9 cellular contexts compared by ENCODE assay signal in the genomic region with DNA sequence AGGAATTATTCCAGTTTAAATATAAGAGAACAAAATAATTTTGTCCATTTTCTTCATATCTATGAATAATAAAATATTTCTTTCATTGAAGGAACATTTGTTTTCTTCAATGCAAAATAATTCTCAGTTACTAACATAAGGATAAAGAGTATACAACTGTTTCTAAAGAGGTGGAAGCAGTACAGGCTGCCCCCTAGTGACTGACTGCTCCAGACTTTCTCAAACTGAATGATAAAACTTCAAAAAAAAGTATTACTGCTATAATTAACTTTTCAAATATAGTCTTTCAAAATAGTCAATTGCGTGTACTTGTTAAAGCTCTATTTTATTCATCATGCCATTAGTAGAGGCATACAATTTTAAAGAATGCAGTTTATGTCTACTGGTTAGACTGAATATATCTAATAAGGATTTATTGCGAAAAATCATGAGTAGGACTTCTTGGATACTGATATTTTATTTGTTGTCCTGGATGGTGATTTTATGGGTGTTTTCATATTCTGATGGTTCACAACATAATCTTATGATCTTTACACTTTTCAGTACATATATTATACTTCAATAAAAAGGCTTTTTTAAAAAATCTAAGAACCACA.
A peak's percentile ranks its signal among the peaks of the same experiment; 100 is the strongest.
DNase-seq lines count a peak whose midpoint lies in the region; ATAC-seq, FAIRE-seq and TF ChIP-seq lines count a peak whose summit lies in the region.
"Had no signal": no experiment of that assay in that cellular context is flagged by ENCODE, and none has a peak within 500 bp of the region (broad histone marks: within the 10 kb centered on the region; RNA-seq: fewer than 3 reads in every experiment).

No MANE protein-coding gene starts in this region.

- no peaks in the 10 kb centered on the region for H3K9me3 ChIP-seq in Karpas-422 (ENCODE audit: low read length)
- no peaks in the 10 kb centered on the region for H3K9me3 ChIP-seq in HepG2 (ENCODE audit: low read length)

- CTCF ChIA-PET in activated CD4-positive, alpha-beta T cell treated with anti-CD3 and anti-CD28 coated beads for 36 hours (lab: Charles Lee), result interaction anchor here (0.6 to 2.1 kb wide), 4 partner anchors 10 to 409 kb away, joined by 3 to 4 read pairs (median 4); no protein-coding TSS in a partner anchor
- CTCF ChIA-PET in HepG2 (lab: Yijun Ruan, JAX; ENCODE audit: low intra/inter-chr PET ratio, low total read pairs), result interaction anchor here (1.8 kb wide), 1 partner anchor 409 kb away, joined by 6 read pairs; no protein-coding TSS in a partner anchor

- H3K79me2 ChIP-seq in Karpas-422 (ENCODE audit: low read length), result no peaks in the 10 kb centered on the region
- no peaks in the 10 kb centered on the region for H3K79me2 ChIP-seq in HepG2 (ENCODE audit: insufficient read depth, low read length)

- H3K4me1 Mint-ChIP-seq in activated CD4-positive, alpha-beta T cell treated with anti-CD3 and anti-CD28 coated beads for 36 hours, result no peaks in the 10 kb centered on the region

- TF ChIP-seq RAD21 in HepG2 (CRISPR knock-in tag; IDR thresholded peaks at IDR 0.05), result no peak; the same call in 1 of the 2 replicates

- no peaks in the 10 kb centered on the region for H3K27me3 ChIP-seq in Karpas-422 (ENCODE audit: low read length)
- H3K27me3 ChIP-seq in HepG2 (ENCODE audit: control insufficient read depth in 1 of 2, insufficient read depth in 2 of 2, low read length in 2 of 2), result no peaks in the 10 kb centered on the region

- ATAC-seq in activated CD4-positive, alpha-beta T cell treated with anti-CD3 and anti-CD28 coated beads for 36 hours, result no peak
- ATAC-seq in HepG2 (peak; percentile 59), GM21381 (IDR thresholded peaks at IDR 0.05; ENCODE audit: unreplicated experiment) (no peak)

- H4K20me1 ChIP-seq in Karpas-422 (ENCODE audit: insufficient read depth, low read depth, low read length) (no peaks in the 10 kb centered on the region), HepG2 (ENCODE audit: insufficient read depth, low read length) (no peaks in the 10 kb centered on the region)

- H3K4me1 ChIP-seq in Karpas-422 (ENCODE audit: low read length), result peaks cover 5% of the 10 kb centered on the region
- H3K4me1 ChIP-seq in HepG2 (ENCODE audit: insufficient read depth, low read length), result no peaks in the 10 kb centered on the region

- no peaks in the 10 kb centered on the region for H3K36me3 Mint-ChIP-seq in activated CD4-positive, alpha-beta T cell treated with anti-CD3 and anti-CD28 coated beads for 36 hours (ENCODE audit: low read depth)
- H3K36me3 Mint-ChIP-seq: activated naive CD8-positive, alpha-beta T cell had no signal

- no peak overlapping the region for H3K27ac Mint-ChIP-seq in activated CD4-positive, alpha-beta T cell treated with anti-CD3 and anti-CD28 coated beads for 36 hours
- H3K27ac Mint-ChIP-seq: activated naive CD8-positive, alpha-beta T cell had no signal

- no peak for TF ChIP-seq POLR2A in HepG2 (IDR thresholded peaks at IDR 0.05; ENCODE audit: insufficient read depth in 1 of 2, low read depth in 2 of 2, low read length in 2 of 2)

- no peaks in the 10 kb centered on the region for H3K9me3 Mint-ChIP-seq in activated CD4-positive, alpha-beta T cell treated with anti-CD3 and anti-CD28 coated beads for 36 hours (ENCODE audit: low read depth)

- H3K4me3 Mint-ChIP-seq in activated CD4-positive, alpha-beta T cell treated with anti-CD3 and anti-CD28 coated beads for 36 hours, result no peak overlapping the region
- H3K4me3 Mint-ChIP-seq: activated naive CD8-positive, alpha-beta T cell had no signal

- in situ Hi-C loops in HepG2 (cut with HindIII; ENCODE audit: extremely low pct_ligation_motif_present, low pct_unique_long_range_greater_than_20kb), result loop anchor here (10.0 kb wide), 1 partner anchor 413 kb away; no protein-coding TSS in a partner anchor

- TF ChIP-seq EP300 in HepG2 (IDR thresholded peaks at IDR 0.05; ENCODE audit: low read depth in 2 of 2, low read length in 2 of 2), result no peak
- no peak for TF ChIP-seq EP300 in HepG2 (CRISPR knock-in tag; IDR thresholded peaks at IDR 0.05; ENCODE audit: borderline replicate concordance)

- intact Hi-C loops in activated CD4-positive, alpha-beta T cell treated with anti-CD3 and anti-CD28 coated beads for 36 hours (cut with DNase I, micrococcal nuclease), result loop anchor here (1.0 to 5.0 kb wide), 2 partner anchors 701 to 1031 kb away; no protein-coding TSS in a partner anchor
- intact Hi-C loops in HepG2 (cut with micrococcal nuclease; ENCODE audit: unreplicated experiment), result loop anchor here (1.0 kb wide), 1 partner anchor 409 kb away; no protein-coding TSS in a partner anchor

- H3K27me3 Mint-ChIP-seq in activated CD4-positive, alpha-beta T cell treated with anti-CD3 and anti-CD28 coated beads for 36 hours, result no peaks in the 10 kb centered on the region
- H3K27me3 Mint-ChIP-seq: activated naive CD8-positive, alpha-beta T cell had no signal

- H3K36me3 ChIP-seq in Karpas-422 (ENCODE audit: insufficient read depth, low read length) (no peaks in the 10 kb centered on the region), HepG2 (replicated peaks in 1 of 2; ENCODE audit: control insufficient read depth in 1 of 2, insufficient read depth in 2 of 2, low read length in 2 of 2) (no peaks in the 10 kb centered on the region)

- peak; percentile 67 for TF ChIP-seq CTCF in HepG2 (CRISPR knock-in tag; IDR thresholded peaks at IDR 0.05)

- 53% methylated on average over 2 of the region's 2 CpGs for WGBS in HepG2 (ENCODE audit: low lambda C conversion rate)

- no peak overlapping the region for H2AFZ ChIP-seq in Karpas-422 (ENCODE audit: low read length)
- H2AFZ ChIP-seq in HepG2 (ENCODE audit: low read length), result no peak overlapping the region

- H3K27ac ChIP-seq in Karpas-422 (ENCODE audit: low read length) (no peak overlapping the region), HepG2 (ENCODE audit: extremely low read length, insufficient read depth, low read length) (no peak overlapping the region)

- POLR2A ChIA-PET in activated CD4-positive, alpha-beta T cell treated with anti-CD3 and anti-CD28 coated beads for 36 hours (lab: Charles Lee), result no interaction called here
- POLR2A ChIA-PET in HepG2 (lab: Yijun Ruan, JAX), result no interaction called here

- H3K4me2 ChIP-seq in Karpas-422 (ENCODE audit: low read depth, low read length, poor library complexity, severe bottlenecking) (no peak overlapping the region), HepG2 (ENCODE audit: low read depth, low read length) (no peak overlapping the region)

- peak; percentile 39 for DNase-seq in activated CD4-positive, alpha-beta T cell treated with anti-CD3 and anti-CD28 coated beads for 36 hours
- DNase-seq in activated CD4-positive, alpha-beta T cell treated with anti-CD3 and anti-CD28 coated beads, Interleukin-2, amount 50 U/mL, for 1 hour, result no peak
- peak; percentile 65 for DNase-seq in Karpas-422
- peak; percentile 17 for DNase-seq in amniotic stem cell (lab: John Stamatoyannopoulos, UW)
- peak; percentile 21 for DNase-seq in HepG2 (ENCODE audit: low spot score)
- no peak for DNase-seq in NCI-H2196 treated with DMSO at 0.1 percent for 48 hours (lab: John Stamatoyannopoulos, UW; ENCODE audit: unreplicated experiment)
- no peak for DNase-seq in activated T-cell treated with anti-CD3 and anti-CD28 coated beads, Interleukin-2, amount 50 U/mL, for 1 hour

- H3K9me2 ChIP-seq in Karpas-422 (replicated peaks; ENCODE audit: insufficient read depth, low read length), result no peaks in the 10 kb centered on the region

- no peak for FAIRE-seq in HepG2 (lab: Jason Lieb, UNC)

- BruUV-seq in HepG2 (replicated peaks; lab: Mats Ljungman, UMichigan), result no TSS peak

- H3K4me3 ChIP-seq in Karpas-422 (ENCODE audit: low read length) (no peak overlapping the region), HepG2 (replicated peaks in 1 of 3; ENCODE audit: insufficient read depth in 1 of 3, low read depth in 2 of 3, low read length in 3 of 3) (no peak overlapping the region)

- H3K9ac ChIP-seq in Karpas-422 (ENCODE audit: low read length), result no peak overlapping the region
- H3K9ac ChIP-seq in HepG2 (ENCODE audit: insufficient read depth, low read depth, low read length), result no peak overlapping the region

TF ChIP-seq in HepG2, 621 proteins besides CTCF, POLR2A, EP300 and RAD21 (continues in another document):
- TF ChIP-seq, protein P1, sequence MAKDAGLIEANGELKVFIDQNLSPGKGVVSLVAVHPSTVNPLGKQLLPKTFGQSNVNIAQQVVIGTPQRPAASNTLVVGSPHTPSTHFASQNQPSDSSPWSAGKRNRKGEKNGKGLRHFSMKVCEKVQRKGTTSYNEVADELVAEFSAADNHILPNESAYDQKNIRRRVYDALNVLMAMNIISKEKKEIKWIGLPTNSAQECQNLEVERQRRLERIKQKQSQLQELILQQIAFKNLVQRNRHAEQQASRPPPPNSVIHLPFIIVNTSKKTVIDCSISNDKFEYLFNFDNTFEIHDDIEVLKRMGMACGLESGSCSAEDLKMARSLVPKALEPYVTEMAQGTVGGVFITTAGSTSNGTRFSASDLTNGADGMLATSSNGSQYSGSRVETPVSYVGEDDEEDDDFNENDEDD (CRISPR knock-in tag; IDR thresholded peaks at IDR 0.05; ENCODE audit: borderline replicate concordance), result no peak
- TF ChIP-seq NFYB (CRISPR knock-in tag; IDR thresholded peaks at IDR 0.05), result no peak
- no peak for TF ChIP-seq ZNF790 (CRISPR knock-in tag; IDR thresholded peaks at IDR 0.05; ENCODE audit: borderline replicate concordance)
- no peak for TF ChIP-seq ZNF180 (CRISPR knock-in tag; IDR thresholded peaks at IDR 0.05; ENCODE audit: borderline replicate concordance, low read depth)

Comparison
In these comparisons a context has a peak if more than half of its experiments do, and no peak if none do; other contexts are left out.
1. DNase-seq: peak in activated CD4-positive, alpha-beta T cell treated with anti-CD3 and anti-CD28 coated beads for 36 hours (single experiment), Karpas-422 (single experiment), amniotic stem cell (single experiment) and HepG2 (single experiment); none in activated CD4-positive, alpha-beta T cell treated with anti-CD3 and anti-CD28 coated beads, Interleukin-2, amount 50 U/mL, for 1 hour (single experiment), NCI-H2196 treated with DMSO at 0.1 percent for 48 hours (single experiment) and activated T-cell treated with anti-CD3 and anti-CD28 coated beads, Interleukin-2, amount 50 U/mL, for 1 hour (single experiment).